15 cellular contexts compared by ENCODE assay signal in genomic region chr16:17345043-17345442, GRCh38.
A peak's percentile ranks its signal among the peaks of the same experiment; 100 is the strongest.
DNase-seq lines count a peak whose midpoint lies in the region; ATAC-seq, FAIRE-seq and TF ChIP-seq lines count a peak whose summit lies in the region.
"Had no signal": no experiment of that assay in that cellular context is flagged by ENCODE, and none has a peak within 500 bp of the region (broad histone marks: within the 10 kb centered on the region; RNA-seq: fewer than 3 reads in every experiment).

No MANE protein-coding gene starts in this region.

- no peak overlapping the region for H3K27ac ChIP-seq in astrocyte (ENCODE audit: low read depth, low read length)
- H3K27ac ChIP-seq in small intestine (ENCODE audit: low read depth in 1 of 2, low read length in 1 of 2): peak overlapping the region in 1 of 2 donors; percentile 28
- H3K27ac ChIP-seq: PC-9 had no signal

- H3K4me1 ChIP-seq in astrocyte (ENCODE audit: insufficient read depth, low read length) (peaks cover 6% of the 10 kb centered on the region), small intestine (ENCODE audit: control insufficient read depth in 2 of 2, insufficient read depth in 1 of 2, low read depth in 1 of 2, low read length in 1 of 2) (peaks cover 2 to 27% of the 10 kb centered on the region in 2 donors)

- peaks cover 3% of the 10 kb centered on the region for H3K27me3 Mint-ChIP-seq in astrocyte (ENCODE audit: low read depth, unreplicated experiment)
- no peaks in the 10 kb centered on the region for H3K27me3 Mint-ChIP-seq in naive thymus-derived CD8-positive, alpha-beta T cell

- no peak overlapping the region for H3K4me3 Mint-ChIP-seq in astrocyte (ENCODE audit: unreplicated experiment)
- H3K4me3 Mint-ChIP-seq in naive thymus-derived CD8-positive, alpha-beta T cell: peak overlapping the region in 2 of 10 donors; percentile 14 to 22
- H3K4me3 Mint-ChIP-seq: mesothelial cell of epicardium had no signal

- 42 to 74% (median 69%) methylated on average over 5 of the region's 5 CpGs for WGBS in small intestine, 3 donors

- peaks cover 20% of the 10 kb centered on the region for H3K36me3 Mint-ChIP-seq in astrocyte (ENCODE audit: low read depth, unreplicated experiment)
- peaks cover 0 to 4% (median 0%) of the 10 kb centered on the region in 3 donors for H3K36me3 Mint-ChIP-seq in naive thymus-derived CD8-positive, alpha-beta T cell
- H3K36me3 Mint-ChIP-seq: mesothelial cell of epicardium had no signal

- TF ChIP-seq CTCF in astrocyte (IDR thresholded peaks at IDR 0.05; ENCODE audit: insufficient read depth, low read depth, low read length): no peak

- H3K9ac ChIP-seq in astrocyte (ENCODE audit: low read length): no peak overlapping the region

- ATAC-seq in naive thymus-derived CD8-positive, alpha-beta T cell: peak in 1 of 2 donors; percentile 3

- H3K9me3 ChIP-seq in astrocyte (ENCODE audit: insufficient read depth, low read depth, low read length) (no peaks in the 10 kb centered on the region), small intestine (ENCODE audit: control insufficient read depth, low read depth) (no peaks in the 10 kb centered on the region)
- H3K9me3 ChIP-seq: tibial nerve had no signal

- peaks cover 44% of the 10 kb centered on the region for H3K79me2 ChIP-seq in astrocyte (ENCODE audit: insufficient read depth, low read length)

- H3K4me3 ChIP-seq in astrocyte (ENCODE audit: insufficient read depth, low read depth, low read length) (no peak overlapping the region), small intestine (ENCODE audit: low read depth in 1 of 2, low read length in 2 of 2) (no peak overlapping the region)
- H3K4me3 ChIP-seq: PC-9, tibial nerve had no signal

- FAIRE-seq in astrocyte (lab: Jason Lieb, UNC) (no peak), small intestine (lab: Jason Lieb, UNC) (no peak)
- FAIRE-seq: bronchial epithelial cell had no signal

- H3K4me1 Mint-ChIP-seq in astrocyte (ENCODE audit: low read depth, unreplicated experiment): peaks cover 17% of the 10 kb centered on the region
- H3K4me1 Mint-ChIP-seq in naive thymus-derived CD8-positive, alpha-beta T cell: peaks cover 41 to 93% (median 64%) of the 10 kb centered on the region in 4 donors
- H3K4me1 Mint-ChIP-seq: mesothelial cell of epicardium had no signal

- H4K20me1 ChIP-seq in astrocyte (ENCODE audit: insufficient read depth, low read length): peaks cover 67% of the 10 kb centered on the region

- H3K27me3 ChIP-seq in astrocyte (ENCODE audit: insufficient read depth, low read length): no peaks in the 10 kb centered on the region
- no peaks in the 10 kb centered on the region for H3K27me3 ChIP-seq in small intestine (ENCODE audit: control insufficient read depth in 2 of 2, insufficient read depth in 2 of 2, low read length in 2 of 2)
- H3K27me3 ChIP-seq: tibial nerve had no signal

- H3K9me3 Mint-ChIP-seq in astrocyte (ENCODE audit: unreplicated experiment): no peaks in the 10 kb centered on the region
- H3K9me3 Mint-ChIP-seq in naive thymus-derived CD8-positive, alpha-beta T cell: peaks cover 0 to 2% (median 0%) of the 10 kb centered on the region in 9 donors
- H3K9me3 Mint-ChIP-seq: mesothelial cell of epicardium had no signal

- no peak overlapping the region for H3K4me2 ChIP-seq in astrocyte (ENCODE audit: low read length)
- H3K4me2 ChIP-seq: PC-9 had no signal

- H3K36me3 ChIP-seq in astrocyte (ENCODE audit: insufficient read depth, low read length): no peaks in the 10 kb centered on the region
- H3K36me3 ChIP-seq in small intestine (ENCODE audit: control insufficient read depth in 2 of 2, insufficient read depth in 2 of 2, low read length in 2 of 2): no peaks in the 10 kb centered on the region
- H3K36me3 ChIP-seq: tibial nerve had no signal

- H2AFZ ChIP-seq in astrocyte (ENCODE audit: low read depth, low read length): no peak overlapping the region
- H2AFZ ChIP-seq: PC-9 had no signal

- DNase-seq in AG08395 (ENCODE audit: low spot score) (peak; percentile 65), GM04503 (ENCODE audit: low read depth) (peak; percentile 65), astrocyte (ENCODE audit: low read depth) (peak; percentile 53), small intestine (no peak), HuH-7 (ENCODE audit: low spot score) (no peak), 8988T (no peak), KG1 (lab: John Stamatoyannopoulos, UW) (no peak)
- no peak for DNase-seq in naive thymus-derived CD8-positive, alpha-beta T cell
- DNase-seq: activated CD4-positive, CD25-positive, alpha-beta regulatory T cell treated with anti-CD3 and anti-CD28 coated beads, Interleukin-2, amount 50 U/mL, for 72 hours; glutamatergic neuron; NCI-H1436; PC-9 had no signal

- POLR2A ChIA-PET in naive thymus-derived CD8-positive, alpha-beta T cell (lab: Charles Lee): interaction anchor here (0.7 to 1.4 kb wide), 2 partner anchors 22 to 24 kb away, joined by 3 to 5 read pairs; no protein-coding TSS in a partner anchor

- no peak overlapping the region for H3K27ac Mint-ChIP-seq in astrocyte (ENCODE audit: unreplicated experiment)
- peak overlapping the region in 7 of 10 donors; percentile 5 to 76 (median 63) for H3K27ac Mint-ChIP-seq in naive thymus-derived CD8-positive, alpha-beta T cell
- H3K27ac Mint-ChIP-seq: mesothelial cell of epicardium had no signal

Comparison
In these comparisons a context has a peak if more than half of its experiments do, and no peak if none do; other contexts are left out.
1. DNase-seq: peak in AG08395 (single experiment), GM04503 (single experiment) and astrocyte (single experiment); none in naive thymus-derived CD8-positive, alpha-beta T cell (0 of 10), small intestine (single experiment), HuH-7 (single experiment), 8988T (single experiment) and KG1 (single experiment).